Comparison of ENCODE assay signal across 1 cellular context in genomic region chr5:143541943-143542797, GRCh38.
TF ChIP-seq lines count a peak whose summit lies in the region.

No MANE protein-coding gene starts in this region.

TF ChIP-seq in HEK293, 187 proteins besides CTCF, POLR2A, EP300 and RAD21 (continued from another document):
- TF ChIP-seq, protein P1, sequence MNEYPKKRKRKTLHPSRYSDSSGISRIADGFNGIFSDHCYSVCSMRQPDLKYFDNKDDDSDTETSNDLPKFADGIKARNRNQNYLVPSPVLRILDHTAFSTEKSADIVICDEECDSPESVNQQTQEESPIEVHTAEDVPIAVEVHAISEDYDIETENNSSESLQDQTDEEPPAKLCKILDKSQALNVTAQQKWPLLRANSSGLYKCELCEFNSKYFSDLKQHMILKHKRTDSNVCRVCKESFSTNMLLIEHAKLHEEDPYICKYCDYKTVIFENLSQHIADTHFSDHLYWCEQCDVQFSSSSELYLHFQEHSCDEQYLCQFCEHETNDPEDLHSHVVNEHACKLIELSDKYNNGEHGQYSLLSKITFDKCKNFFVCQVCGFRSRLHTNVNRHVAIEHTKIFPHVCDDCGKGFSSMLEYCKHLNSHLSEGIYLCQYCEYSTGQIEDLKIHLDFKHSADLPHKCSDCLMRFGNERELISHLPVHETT (tag by site-specific recombination; IDR thresholded peaks at IDR 0.05): no peak
- TF ChIP-seq ZNF335 (tag by site-specific recombination; conservative IDR thresholded peaks at IDR 0.05): peak; percentile 43
- TF ChIP-seq MYNN (tag by site-specific recombination; IDR thresholded peaks at IDR 0.05; ENCODE audit: borderline replicate concordance): no peak
- no peak for TF ChIP-seq ZNF155 (tag by site-specific recombination; IDR thresholded peaks at IDR 0.05)
- TF ChIP-seq ZNF837 (tag by site-specific recombination; IDR thresholded peaks at IDR 0.05): no peak
- no peak for TF ChIP-seq ZBTB10 (tag by site-specific recombination; IDR thresholded peaks at IDR 0.05)
- no peak for TF ChIP-seq ZNF707 (tag by site-specific recombination; IDR thresholded peaks at IDR 0.05)
- TF ChIP-seq, protein P2, sequence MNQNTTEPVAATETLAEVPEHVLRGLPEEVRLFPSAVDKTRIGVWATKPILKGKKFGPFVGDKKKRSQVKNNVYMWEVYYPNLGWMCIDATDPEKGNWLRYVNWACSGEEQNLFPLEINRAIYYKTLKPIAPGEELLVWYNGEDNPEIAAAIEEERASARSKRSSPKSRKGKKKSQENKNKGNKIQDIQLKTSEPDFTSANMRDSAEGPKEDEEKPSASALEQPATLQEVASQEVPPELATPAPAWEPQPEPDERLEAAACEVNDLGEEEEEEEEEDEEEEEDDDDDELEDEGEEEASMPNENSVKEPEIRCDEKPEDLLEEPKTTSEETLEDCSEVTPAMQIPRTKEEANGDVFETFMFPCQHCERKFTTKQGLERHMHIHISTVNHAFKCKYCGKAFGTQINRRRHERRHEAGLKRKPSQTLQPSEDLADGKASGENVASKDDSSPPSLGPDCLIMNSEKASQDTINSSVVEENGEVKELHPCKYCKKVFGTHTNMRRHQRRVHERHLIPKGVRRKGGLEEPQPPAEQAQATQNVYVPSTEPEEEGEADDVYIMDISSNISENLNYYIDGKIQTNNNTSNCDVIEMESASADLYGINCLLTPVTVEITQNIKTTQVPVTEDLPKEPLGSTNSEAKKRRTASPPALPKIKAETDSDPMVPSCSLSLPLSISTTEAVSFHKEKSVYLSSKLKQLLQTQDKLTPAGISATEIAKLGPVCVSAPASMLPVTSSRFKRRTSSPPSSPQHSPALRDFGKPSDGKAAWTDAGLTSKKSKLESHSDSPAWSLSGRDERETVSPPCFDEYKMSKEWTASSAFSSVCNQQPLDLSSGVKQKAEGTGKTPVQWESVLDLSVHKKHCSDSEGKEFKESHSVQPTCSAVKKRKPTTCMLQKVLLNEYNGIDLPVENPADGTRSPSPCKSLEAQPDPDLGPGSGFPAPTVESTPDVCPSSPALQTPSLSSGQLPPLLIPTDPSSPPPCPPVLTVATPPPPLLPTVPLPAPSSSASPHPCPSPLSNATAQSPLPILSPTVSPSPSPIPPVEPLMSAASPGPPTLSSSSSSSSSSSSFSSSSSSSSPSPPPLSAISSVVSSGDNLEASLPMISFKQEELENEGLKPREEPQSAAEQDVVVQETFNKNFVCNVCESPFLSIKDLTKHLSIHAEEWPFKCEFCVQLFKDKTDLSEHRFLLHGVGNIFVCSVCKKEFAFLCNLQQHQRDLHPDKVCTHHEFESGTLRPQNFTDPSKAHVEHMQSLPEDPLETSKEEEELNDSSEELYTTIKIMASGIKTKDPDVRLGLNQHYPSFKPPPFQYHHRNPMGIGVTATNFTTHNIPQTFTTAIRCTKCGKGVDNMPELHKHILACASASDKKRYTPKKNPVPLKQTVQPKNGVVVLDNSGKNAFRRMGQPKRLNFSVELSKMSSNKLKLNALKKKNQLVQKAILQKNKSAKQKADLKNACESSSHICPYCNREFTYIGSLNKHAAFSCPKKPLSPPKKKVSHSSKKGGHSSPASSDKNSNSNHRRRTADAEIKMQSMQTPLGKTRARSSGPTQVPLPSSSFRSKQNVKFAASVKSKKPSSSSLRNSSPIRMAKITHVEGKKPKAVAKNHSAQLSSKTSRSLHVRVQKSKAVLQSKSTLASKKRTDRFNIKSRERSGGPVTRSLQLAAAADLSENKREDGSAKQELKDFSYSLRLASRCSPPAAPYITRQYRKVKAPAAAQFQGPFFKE (tag by site-specific recombination; IDR thresholded peaks at IDR 0.05; ENCODE audit: borderline replicate concordance): no peak
- no peak for TF ChIP-seq ZNF16 (tag by site-specific recombination; IDR thresholded peaks at IDR 0.05; ENCODE audit: low read depth)
- TF ChIP-seq HOXC10 (CRISPR knock-in tag; IDR thresholded peaks at IDR 0.05): no peak
- TF ChIP-seq ZNF223 (tag by site-specific recombination; IDR thresholded peaks at IDR 0.05): no peak
- no peak for TF ChIP-seq ZFP69B (tag by site-specific recombination; IDR thresholded peaks at IDR 0.05)
- no peak for TF ChIP-seq ZNF585B (tag by site-specific recombination; IDR thresholded peaks at IDR 0.05)
- no peak for TF ChIP-seq ZNF391 (tag by site-specific recombination; IDR thresholded peaks at IDR 0.05; ENCODE audit: borderline replicate concordance, low read depth)
- TF ChIP-seq BCL11A (tag by site-specific recombination; IDR thresholded peaks at IDR 0.05; ENCODE audit: low read depth): no peak
- no peak for TF ChIP-seq ZNF785 (tag by site-specific recombination; IDR thresholded peaks at IDR 0.05)
- TF ChIP-seq, protein P3, sequence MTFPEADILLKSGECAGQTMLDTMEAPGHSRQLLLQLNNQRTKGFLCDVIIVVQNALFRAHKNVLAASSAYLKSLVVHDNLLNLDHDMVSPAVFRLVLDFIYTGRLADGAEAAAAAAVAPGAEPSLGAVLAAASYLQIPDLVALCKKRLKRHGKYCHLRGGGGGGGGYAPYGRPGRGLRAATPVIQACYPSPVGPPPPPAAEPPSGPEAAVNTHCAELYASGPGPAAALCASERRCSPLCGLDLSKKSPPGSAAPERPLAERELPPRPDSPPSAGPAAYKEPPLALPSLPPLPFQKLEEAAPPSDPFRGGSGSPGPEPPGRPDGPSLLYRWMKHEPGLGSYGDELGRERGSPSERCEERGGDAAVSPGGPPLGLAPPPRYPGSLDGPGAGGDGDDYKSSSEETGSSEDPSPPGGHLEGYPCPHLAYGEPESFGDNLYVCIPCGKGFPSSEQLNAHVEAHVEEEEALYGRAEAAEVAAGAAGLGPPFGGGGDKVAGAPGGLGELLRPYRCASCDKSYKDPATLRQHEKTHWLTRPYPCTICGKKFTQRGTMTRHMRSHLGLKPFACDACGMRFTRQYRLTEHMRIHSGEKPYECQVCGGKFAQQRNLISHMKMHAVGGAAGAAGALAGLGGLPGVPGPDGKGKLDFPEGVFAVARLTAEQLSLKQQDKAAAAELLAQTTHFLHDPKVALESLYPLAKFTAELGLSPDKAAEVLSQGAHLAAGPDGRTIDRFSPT (tag by site-specific recombination; IDR thresholded peaks at IDR 0.05): no peak
- TF ChIP-seq ZNF2 (tag by site-specific recombination; IDR thresholded peaks at IDR 0.05): no peak
